In the genomic region with DNA sequence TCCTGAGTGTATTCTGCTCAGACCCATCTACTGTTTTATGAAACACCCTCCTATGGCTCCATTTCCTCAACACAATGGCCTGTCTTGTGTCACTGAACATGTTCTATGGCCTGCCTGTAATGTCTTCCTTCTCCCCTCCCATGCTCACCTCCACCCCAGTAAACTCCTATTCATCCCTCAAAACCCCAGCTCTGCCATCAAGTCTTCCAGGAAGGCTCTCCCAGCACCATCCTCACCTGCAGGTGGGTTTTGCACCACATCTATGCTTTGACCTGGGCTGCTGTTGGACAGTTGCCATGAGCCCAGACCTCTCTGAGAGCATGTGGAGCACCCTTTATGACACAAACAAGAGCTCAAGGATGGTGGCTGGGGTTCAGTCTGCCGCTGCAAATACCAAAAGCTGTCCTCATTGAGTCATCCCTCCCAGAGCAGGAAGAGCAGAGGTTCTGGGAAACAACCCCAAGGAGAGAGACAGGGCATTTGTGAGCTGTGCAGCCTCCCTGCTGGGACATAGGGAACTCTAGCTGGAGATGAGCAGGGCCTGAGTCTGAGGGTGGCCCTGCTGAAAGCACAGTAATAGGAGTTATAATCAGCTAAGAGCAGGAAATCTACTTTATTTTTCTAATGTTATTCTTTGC, we compare ENCODE assay signal across 1 cellular context.
TF ChIP-seq lines count a peak whose summit lies in the region.

No MANE protein-coding gene starts in this region.

TF ChIP-seq in K562, 482 proteins besides CTCF, POLR2A, EP300 and RAD21:
- no peak for TF ChIP-seq ZNF696 (CRISPR knock-in tag; conservative IDR thresholded peaks at IDR 0.05)
- TF ChIP-seq ZZZ3 (IDR thresholded peaks at IDR 0.05) = no peak
- TF ChIP-seq, protein P1, sequence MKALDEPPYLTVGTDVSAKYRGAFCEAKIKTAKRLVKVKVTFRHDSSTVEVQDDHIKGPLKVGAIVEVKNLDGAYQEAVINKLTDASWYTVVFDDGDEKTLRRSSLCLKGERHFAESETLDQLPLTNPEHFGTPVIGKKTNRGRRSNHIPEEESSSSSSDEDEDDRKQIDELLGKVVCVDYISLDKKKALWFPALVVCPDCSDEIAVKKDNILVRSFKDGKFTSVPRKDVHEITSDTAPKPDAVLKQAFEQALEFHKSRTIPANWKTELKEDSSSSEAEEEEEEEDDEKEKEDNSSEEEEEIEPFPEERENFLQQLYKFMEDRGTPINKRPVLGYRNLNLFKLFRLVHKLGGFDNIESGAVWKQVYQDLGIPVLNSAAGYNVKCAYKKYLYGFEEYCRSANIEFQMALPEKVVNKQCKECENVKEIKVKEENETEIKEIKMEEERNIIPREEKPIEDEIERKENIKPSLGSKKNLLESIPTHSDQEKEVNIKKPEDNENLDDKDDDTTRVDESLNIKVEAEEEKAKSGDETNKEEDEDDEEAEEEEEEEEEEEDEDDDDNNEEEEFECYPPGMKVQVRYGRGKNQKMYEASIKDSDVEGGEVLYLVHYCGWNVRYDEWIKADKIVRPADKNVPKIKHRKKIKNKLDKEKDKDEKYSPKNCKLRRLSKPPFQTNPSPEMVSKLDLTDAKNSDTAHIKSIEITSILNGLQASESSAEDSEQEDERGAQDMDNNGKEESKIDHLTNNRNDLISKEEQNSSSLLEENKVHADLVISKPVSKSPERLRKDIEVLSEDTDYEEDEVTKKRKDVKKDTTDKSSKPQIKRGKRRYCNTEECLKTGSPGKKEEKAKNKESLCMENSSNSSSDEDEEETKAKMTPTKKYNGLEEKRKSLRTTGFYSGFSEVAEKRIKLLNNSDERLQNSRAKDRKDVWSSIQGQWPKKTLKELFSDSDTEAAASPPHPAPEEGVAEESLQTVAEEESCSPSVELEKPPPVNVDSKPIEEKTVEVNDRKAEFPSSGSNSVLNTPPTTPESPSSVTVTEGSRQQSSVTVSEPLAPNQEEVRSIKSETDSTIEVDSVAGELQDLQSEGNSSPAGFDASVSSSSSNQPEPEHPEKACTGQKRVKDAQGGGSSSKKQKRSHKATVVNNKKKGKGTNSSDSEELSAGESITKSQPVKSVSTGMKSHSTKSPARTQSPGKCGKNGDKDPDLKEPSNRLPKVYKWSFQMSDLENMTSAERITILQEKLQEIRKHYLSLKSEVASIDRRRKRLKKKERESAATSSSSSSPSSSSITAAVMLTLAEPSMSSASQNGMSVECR (CRISPR knock-in tag; IDR thresholded peaks at IDR 0.05) = no peak
- TF ChIP-seq PCBP1 (IDR thresholded peaks at IDR 0.05; ENCODE audit: low read depth, low read length, poor library complexity, severe bottlenecking) = no peak
- peak; percentile 48; the same call in 1 of the 2 replicates for TF ChIP-seq NFIC (IDR thresholded peaks at IDR 0.05)
